ENCODE assay signal across 2 cellular contexts in genomic region chr5:150442699-150443080, GRCh38.
TF ChIP-seq lines count a peak whose summit lies in the region.

No MANE protein-coding gene starts in this region.

TF ChIP-seq in HEK293, 187 proteins besides CTCF, POLR2A, EP300 and RAD21 (continued from another document):
- peak; percentile 100 for TF ChIP-seq ZNF121 (tag by site-specific recombination; IDR thresholded peaks at IDR 0.05)
- TF ChIP-seq, protein P1, sequence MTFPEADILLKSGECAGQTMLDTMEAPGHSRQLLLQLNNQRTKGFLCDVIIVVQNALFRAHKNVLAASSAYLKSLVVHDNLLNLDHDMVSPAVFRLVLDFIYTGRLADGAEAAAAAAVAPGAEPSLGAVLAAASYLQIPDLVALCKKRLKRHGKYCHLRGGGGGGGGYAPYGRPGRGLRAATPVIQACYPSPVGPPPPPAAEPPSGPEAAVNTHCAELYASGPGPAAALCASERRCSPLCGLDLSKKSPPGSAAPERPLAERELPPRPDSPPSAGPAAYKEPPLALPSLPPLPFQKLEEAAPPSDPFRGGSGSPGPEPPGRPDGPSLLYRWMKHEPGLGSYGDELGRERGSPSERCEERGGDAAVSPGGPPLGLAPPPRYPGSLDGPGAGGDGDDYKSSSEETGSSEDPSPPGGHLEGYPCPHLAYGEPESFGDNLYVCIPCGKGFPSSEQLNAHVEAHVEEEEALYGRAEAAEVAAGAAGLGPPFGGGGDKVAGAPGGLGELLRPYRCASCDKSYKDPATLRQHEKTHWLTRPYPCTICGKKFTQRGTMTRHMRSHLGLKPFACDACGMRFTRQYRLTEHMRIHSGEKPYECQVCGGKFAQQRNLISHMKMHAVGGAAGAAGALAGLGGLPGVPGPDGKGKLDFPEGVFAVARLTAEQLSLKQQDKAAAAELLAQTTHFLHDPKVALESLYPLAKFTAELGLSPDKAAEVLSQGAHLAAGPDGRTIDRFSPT (tag by site-specific recombination; IDR thresholded peaks at IDR 0.05), result peak; percentile 55; the same call in 1 of the 2 replicates
- TF ChIP-seq ZNF600 (tag by site-specific recombination; IDR thresholded peaks at IDR 0.05), result 0 out of 2 replicates have a peak, but pooled peaks have one; percentile 12
- no peak for TF ChIP-seq ZNF274 (IDR thresholded peaks at IDR 0.05; ENCODE audit: low read length)
- TF ChIP-seq ZNF274 (tag by site-specific recombination; IDR thresholded peaks at IDR 0.05; ENCODE audit: borderline replicate concordance), result no peak

TF ChIP-seq in WTC11, 78 proteins besides CTCF, POLR2A, EP300 and RAD21 (continued from another document):
- TF ChIP-seq, protein P2, sequence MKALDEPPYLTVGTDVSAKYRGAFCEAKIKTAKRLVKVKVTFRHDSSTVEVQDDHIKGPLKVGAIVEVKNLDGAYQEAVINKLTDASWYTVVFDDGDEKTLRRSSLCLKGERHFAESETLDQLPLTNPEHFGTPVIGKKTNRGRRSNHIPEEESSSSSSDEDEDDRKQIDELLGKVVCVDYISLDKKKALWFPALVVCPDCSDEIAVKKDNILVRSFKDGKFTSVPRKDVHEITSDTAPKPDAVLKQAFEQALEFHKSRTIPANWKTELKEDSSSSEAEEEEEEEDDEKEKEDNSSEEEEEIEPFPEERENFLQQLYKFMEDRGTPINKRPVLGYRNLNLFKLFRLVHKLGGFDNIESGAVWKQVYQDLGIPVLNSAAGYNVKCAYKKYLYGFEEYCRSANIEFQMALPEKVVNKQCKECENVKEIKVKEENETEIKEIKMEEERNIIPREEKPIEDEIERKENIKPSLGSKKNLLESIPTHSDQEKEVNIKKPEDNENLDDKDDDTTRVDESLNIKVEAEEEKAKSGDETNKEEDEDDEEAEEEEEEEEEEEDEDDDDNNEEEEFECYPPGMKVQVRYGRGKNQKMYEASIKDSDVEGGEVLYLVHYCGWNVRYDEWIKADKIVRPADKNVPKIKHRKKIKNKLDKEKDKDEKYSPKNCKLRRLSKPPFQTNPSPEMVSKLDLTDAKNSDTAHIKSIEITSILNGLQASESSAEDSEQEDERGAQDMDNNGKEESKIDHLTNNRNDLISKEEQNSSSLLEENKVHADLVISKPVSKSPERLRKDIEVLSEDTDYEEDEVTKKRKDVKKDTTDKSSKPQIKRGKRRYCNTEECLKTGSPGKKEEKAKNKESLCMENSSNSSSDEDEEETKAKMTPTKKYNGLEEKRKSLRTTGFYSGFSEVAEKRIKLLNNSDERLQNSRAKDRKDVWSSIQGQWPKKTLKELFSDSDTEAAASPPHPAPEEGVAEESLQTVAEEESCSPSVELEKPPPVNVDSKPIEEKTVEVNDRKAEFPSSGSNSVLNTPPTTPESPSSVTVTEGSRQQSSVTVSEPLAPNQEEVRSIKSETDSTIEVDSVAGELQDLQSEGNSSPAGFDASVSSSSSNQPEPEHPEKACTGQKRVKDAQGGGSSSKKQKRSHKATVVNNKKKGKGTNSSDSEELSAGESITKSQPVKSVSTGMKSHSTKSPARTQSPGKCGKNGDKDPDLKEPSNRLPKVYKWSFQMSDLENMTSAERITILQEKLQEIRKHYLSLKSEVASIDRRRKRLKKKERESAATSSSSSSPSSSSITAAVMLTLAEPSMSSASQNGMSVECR (CRISPR knock-in tag; IDR thresholded peaks at IDR 0.05; ENCODE audit: borderline replicate concordance), result no peak
- peak; percentile 88; the same call in 1 of the 2 replicates for TF ChIP-seq NFATC4 (CRISPR knock-in tag; IDR thresholded peaks at IDR 0.05)
- peak; percentile 90 for TF ChIP-seq PRRX2 (CRISPR knock-in tag; IDR thresholded peaks at IDR 0.05)
- peak; percentile 65; the same call in 1 of the 2 replicates for TF ChIP-seq ERG (CRISPR knock-in tag; IDR thresholded peaks at IDR 0.05)
- TF ChIP-seq, protein P3, sequence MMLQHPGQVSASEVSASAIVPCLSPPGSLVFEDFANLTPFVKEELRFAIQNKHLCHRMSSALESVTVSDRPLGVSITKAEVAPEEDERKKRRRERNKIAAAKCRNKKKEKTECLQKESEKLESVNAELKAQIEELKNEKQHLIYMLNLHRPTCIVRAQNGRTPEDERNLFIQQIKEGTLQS (CRISPR knock-in tag; conservative IDR thresholded peaks at IDR 0.05), result 0 out of 2 replicates have a peak, but pooled peaks have one; percentile 21
- TF ChIP-seq ZNF121 (CRISPR knock-in tag; IDR thresholded peaks at IDR 0.05), result peak; percentile 96
- peak; percentile 81; the same call in 1 of the 2 replicates for TF ChIP-seq GTF2I (CRISPR knock-in tag; conservative IDR thresholded peaks at IDR 0.05)
TF ChIP-seq in WTC11: peak in this region for 8.
